In the genomic region with DNA sequence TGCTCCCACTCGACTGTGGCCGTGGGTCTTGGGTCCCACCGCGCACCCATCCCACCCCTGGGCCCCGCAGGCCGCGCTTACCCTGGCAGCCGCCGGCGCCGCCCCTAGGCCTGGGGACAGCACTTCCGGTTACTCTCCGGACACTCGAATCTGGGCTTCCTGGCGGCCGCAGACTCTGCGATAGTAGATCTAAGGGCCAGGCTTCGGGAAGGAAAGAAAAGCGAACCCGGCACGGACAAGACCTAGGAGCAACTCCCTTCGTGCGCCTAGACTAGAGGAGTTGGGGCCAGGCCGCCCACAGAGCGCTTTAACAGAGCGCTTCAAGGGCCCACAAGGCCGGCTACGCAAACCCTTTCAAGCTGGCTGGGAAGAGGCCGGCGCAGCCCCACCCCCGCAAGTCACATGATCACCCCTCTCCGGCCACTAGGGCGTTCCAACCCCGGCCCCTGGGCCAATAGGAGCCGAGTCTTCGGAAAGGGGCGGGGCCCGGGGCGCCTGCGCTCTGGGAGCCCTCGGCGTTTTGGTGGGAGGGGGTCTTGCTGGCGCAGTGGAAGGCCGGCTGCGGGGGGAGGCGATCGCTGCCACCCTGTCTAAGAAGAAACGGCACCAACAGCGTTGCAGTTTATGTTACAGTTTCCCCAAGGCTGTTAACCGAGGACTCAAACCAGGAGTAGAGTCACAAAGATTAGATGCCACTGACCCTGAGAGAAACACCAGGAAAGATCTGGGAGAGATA, we compare ENCODE assay signal across 8 cellular contexts. TPM values are rescaled to one million over a fixed set of nuclear protein-coding genes. Genes with fewer than 3 reads are reported as not detected.
DNase-seq lines count a peak whose midpoint lies in the region; ATAC-seq and TF ChIP-seq lines count a peak whose summit lies in the region.
"Not testable (repeated sequence)": the region's sequence is repeated elsewhere in the genome, so short reads cannot be mapped to it uniquely, and the experiment has no call there.

A gene with protein sequence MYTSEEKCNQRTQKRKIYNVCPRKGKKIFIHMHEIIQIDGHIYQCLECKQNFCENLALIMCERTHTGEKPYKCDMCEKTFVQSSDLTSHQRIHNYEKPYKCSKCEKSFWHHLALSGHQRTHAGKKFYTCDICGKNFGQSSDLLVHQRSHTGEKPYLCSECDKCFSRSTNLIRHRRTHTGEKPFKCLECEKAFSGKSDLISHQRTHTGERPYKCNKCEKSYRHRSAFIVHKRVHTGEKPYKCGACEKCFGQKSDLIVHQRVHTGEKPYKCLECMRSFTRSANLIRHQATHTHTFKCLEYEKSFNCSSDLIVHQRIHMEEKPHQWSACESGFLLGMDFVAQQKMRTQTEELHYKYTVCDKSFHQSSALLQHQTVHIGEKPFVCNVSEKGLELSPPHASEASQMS (minus strand): TSS at position 387 of the 736 bp plus-strand sequence. CDS start 21,193 bp downstream, outside the sequence.

- CTCF ChIA-PET in AG04449 (lab: Yijun Ruan, JAX) (interaction anchor here (1.0 to 1.4 kb wide), 3 partner anchors 52 to 468 kb away, joined by 3 read pairs; no protein-coding TSS in a partner anchor), WTC11 (lab: Charles Lee) (interaction anchor here (0.5 to 0.6 kb wide), 2 partner anchors 92 to 625 kb away, joined by 3 read pairs; no protein-coding TSS in a partner anchor)

- peak; percentile 62 for DNase-seq in AG04449 (ENCODE audit: low read depth, low spot score)
- DNase-seq in NCI-H2227 treated with DMSO at 0.1 percent for 48 hours (lab: John Stamatoyannopoulos, UW): peak; percentile 95
- peak; percentile 98 for DNase-seq in WTC11 (ENCODE audit: low spot score)
- DNase-seq in caudate nucleus (lab: John Stamatoyannopoulos, UW): peak; percentile 40 to 97 (median 93)
- peak; percentile 88 to 90 (median 89) for DNase-seq in immature natural killer cell
- peak; percentile 85 for DNase-seq in smooth muscle cell of the brain vasculature (ENCODE audit: low read depth, low spot score)

- peak within 1 kb of the TSS; percentile 88 for H3K4me3 ChIP-seq in AG04449 (ENCODE audit: low read depth, low read length)

- H3K36me3 Mint-ChIP-seq in WTC11 (peaks cover 16% of the 10 kb centered on the region; the same call in 1 of the 2 replicates), immature natural killer cell (peaks cover 4 to 12% (median 12%) of the 10 kb centered on the region in 3 donors)

- peak within 1 kb of the TSS; percentile 75 for H3K27ac ChIP-seq in caudate nucleus (ENCODE audit: low read depth, low read length)

- peak; percentile 97 for ATAC-seq in GM18907 (IDR thresholded peaks at IDR 0.05; ENCODE audit: unreplicated experiment)
- ATAC-seq in HG03159 (IDR thresholded peaks at IDR 0.05; ENCODE audit: unreplicated experiment): peak; percentile 99
- ATAC-seq in WTC11: peak; percentile 99

- TF ChIP-seq CTCF in AG04449 (IDR thresholded peaks at IDR 0.05; ENCODE audit: insufficient read depth, low read length, missing control alignments); WTC11 (IDR thresholded peaks at IDR 0.05): not testable (repeated sequence)

- peak within 1 kb of the TSS; percentile 7; the same call in 1 of the 2 replicates for H3K27ac Mint-ChIP-seq in WTC11
- H3K27ac Mint-ChIP-seq in immature natural killer cell: peak within 1 kb of the TSS; percentile 33 to 85 (median 64)

- H3K4me3 Mint-ChIP-seq in WTC11 (peak within 1 kb of the TSS; percentile 94), immature natural killer cell (peak within 1 kb of the TSS; percentile 78 to 91 (median 82))

- POLR2A ChIA-PET in AG04449 (lab: Yijun Ruan, JAX): not testable (repeated sequence)
- POLR2A ChIA-PET in WTC11 (lab: Charles Lee): interaction anchor here (0.8 kb wide), 1 partner anchor 38 kb away, joined by 3 read pairs; no protein-coding TSS in a partner anchor

- not testable (repeated sequence) for H3K9me3 Mint-ChIP-seq in WTC11, immature natural killer cell

- not testable (repeated sequence) for H3K4me1 Mint-ChIP-seq in WTC11
- H3K4me1 Mint-ChIP-seq in immature natural killer cell: peaks cover 36 to 53% of the 10 kb centered on the region in 2 donors

- H3K27me3 Mint-ChIP-seq in WTC11 (ENCODE audit: low read depth): peaks cover 37% of the 10 kb centered on the region
- H3K27me3 Mint-ChIP-seq in immature natural killer cell (ENCODE audit: low read depth in 3 of 3): peaks cover 3 to 15% (median 8%) of the 10 kb centered on the region in 3 donors

TF ChIP-seq in WTC11, 78 proteins besides CTCF, POLR2A, EP300 and RAD21:
- TF ChIP-seq CREM (CRISPR knock-in tag; IDR thresholded peaks at IDR 0.05): 0 out of 2 replicates have a peak, but pooled peaks have one; percentile 34
- peak; percentile 58 for TF ChIP-seq GABPB1 (CRISPR knock-in tag; IDR thresholded peaks at IDR 0.05)
- peak; percentile 35; the same call in 1 of the 2 replicates for TF ChIP-seq ZNF232 (CRISPR knock-in tag; IDR thresholded peaks at IDR 0.05)
- TF ChIP-seq SP1 (CRISPR knock-in tag; conservative IDR thresholded peaks at IDR 0.05): peak; percentile 86
- TF ChIP-seq, protein P1, sequence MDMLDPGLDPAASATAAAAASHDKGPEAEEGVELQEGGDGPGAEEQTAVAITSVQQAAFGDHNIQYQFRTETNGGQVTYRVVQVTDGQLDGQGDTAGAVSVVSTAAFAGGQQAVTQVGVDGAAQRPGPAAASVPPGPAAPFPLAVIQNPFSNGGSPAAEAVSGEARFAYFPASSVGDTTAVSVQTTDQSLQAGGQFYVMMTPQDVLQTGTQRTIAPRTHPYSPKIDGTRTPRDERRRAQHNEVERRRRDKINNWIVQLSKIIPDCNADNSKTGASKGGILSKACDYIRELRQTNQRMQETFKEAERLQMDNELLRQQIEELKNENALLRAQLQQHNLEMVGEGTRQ (CRISPR knock-in tag; IDR thresholded peaks at IDR 0.05): peak; percentile 92
- TF ChIP-seq NFYB (CRISPR knock-in tag; conservative IDR thresholded peaks at IDR 0.05; ENCODE audit: low read depth): peak; percentile 34
- 0 out of 2 replicates have a peak, but pooled peaks have one; percentile 44 for TF ChIP-seq RELA (CRISPR knock-in tag; IDR thresholded peaks at IDR 0.05; ENCODE audit: borderline replicate concordance)
- 0 out of 2 replicates have a peak, but pooled peaks have one; percentile 25 for TF ChIP-seq ETV6 (CRISPR knock-in tag; IDR thresholded peaks at IDR 0.05)
- TF ChIP-seq, protein P2, sequence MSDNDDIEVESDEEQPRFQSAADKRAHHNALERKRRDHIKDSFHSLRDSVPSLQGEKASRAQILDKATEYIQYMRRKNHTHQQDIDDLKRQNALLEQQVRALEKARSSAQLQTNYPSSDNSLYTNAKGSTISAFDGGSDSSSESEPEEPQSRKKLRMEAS (CRISPR knock-in tag; IDR thresholded peaks at IDR 0.05): peak; percentile 40; the same call in 1 of the 2 replicates
- TF ChIP-seq, protein P3, sequence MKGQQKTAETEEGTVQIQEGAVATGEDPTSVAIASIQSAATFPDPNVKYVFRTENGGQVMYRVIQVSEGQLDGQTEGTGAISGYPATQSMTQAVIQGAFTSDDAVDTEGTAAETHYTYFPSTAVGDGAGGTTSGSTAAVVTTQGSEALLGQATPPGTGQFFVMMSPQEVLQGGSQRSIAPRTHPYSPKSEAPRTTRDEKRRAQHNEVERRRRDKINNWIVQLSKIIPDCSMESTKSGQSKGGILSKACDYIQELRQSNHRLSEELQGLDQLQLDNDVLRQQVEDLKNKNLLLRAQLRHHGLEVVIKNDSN (CRISPR knock-in tag; IDR thresholded peaks at IDR 0.05): peak; percentile 89

RNA-seq across cellular contexts. Expression of the gene that starts here (rescaled TPM):
- total RNA-seq in WTC11 (2021): 42.9 to 50.8 TPM (median 47.3 TPM) in 3 replicates
- 10 to 100 TPM in 2 of 3 donors, 1 to 10 TPM in 1; 6.8 to 17.7 (median 12.9) TPM for polyA plus RNA-seq in immature natural killer cell

Comparison
In these comparisons a context has a peak if more than half of its experiments do, and no peak if none do; other contexts are left out.
1. Peak in every context shown above with its lines: DNase-seq, ATAC-seq, H3K4me3 ChIP-seq and H3K27ac ChIP-seq.